Comparison of ENCODE assay signal across 1 cellular context in the genomic region with DNA sequence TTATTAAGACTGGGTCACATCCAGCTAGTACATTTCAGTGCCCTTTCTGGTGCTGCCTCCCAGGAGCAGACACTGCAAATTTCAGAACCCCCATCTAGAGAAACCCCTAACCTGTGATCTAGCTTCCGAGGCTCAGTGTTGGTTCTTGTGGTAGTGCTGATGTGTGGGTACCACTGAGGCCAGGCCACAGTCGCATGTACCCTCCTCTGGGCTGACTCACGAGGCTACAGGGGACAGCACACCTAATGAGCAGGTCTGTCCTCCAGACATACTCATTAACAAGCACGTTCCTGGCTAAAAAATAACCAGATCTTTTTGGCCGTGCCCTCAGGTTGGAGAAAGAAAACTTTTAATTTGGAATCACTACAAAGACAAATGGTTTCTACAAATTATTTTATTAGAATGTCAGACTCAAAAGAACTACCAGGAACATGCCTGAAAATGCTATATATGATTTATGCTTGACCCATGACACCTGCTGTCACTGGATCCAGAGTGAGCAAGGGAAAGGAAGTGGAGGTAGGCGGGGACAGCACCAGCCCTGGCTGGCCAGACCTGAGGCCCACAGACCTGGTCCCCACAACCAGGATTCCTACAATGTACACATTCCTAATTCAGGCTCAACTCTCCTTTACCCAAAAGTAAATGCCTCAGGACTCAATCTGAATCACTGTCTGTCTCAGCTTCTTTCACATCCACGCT.
TF ChIP-seq lines count a peak whose summit lies in the region.

No MANE protein-coding gene starts in this region.

TF ChIP-seq in GM23338, 12 proteins besides CTCF, POLR2A, EP300 and RAD21 (continued from another document):
- TF ChIP-seq, protein P1, sequence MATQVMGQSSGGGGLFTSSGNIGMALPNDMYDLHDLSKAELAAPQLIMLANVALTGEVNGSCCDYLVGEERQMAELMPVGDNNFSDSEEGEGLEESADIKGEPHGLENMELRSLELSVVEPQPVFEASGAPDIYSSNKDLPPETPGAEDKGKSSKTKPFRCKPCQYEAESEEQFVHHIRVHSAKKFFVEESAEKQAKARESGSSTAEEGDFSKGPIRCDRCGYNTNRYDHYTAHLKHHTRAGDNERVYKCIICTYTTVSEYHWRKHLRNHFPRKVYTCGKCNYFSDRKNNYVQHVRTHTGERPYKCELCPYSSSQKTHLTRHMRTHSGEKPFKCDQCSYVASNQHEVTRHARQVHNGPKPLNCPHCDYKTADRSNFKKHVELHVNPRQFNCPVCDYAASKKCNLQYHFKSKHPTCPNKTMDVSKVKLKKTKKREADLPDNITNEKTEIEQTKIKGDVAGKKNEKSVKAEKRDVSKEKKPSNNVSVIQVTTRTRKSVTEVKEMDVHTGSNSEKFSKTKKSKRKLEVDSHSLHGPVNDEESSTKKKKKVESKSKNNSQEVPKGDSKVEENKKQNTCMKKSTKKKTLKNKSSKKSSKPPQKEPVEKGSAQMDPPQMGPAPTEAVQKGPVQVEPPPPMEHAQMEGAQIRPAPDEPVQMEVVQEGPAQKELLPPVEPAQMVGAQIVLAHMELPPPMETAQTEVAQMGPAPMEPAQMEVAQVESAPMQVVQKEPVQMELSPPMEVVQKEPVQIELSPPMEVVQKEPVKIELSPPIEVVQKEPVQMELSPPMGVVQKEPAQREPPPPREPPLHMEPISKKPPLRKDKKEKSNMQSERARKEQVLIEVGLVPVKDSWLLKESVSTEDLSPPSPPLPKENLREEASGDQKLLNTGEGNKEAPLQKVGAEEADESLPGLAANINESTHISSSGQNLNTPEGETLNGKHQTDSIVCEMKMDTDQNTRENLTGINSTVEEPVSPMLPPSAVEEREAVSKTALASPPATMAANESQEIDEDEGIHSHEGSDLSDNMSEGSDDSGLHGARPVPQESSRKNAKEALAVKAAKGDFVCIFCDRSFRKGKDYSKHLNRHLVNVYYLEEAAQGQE (IDR thresholded peaks at IDR 0.05; ENCODE audit: unreplicated experiment) = no peak
- TF ChIP-seq JUNB (IDR thresholded peaks at IDR 0.05; ENCODE audit: unreplicated experiment) (no peak), ZNF331 (CRISPR knock-in tag; IDR thresholded peaks at IDR 0.05; ENCODE audit: low read depth) (no peak), NANOG (IDR thresholded peaks at IDR 0.05; ENCODE audit: borderline replicate concordance) (no peak), EZH2 (IDR thresholded peaks at IDR 0.05; ENCODE audit: low read depth, unreplicated experiment) (no peak), CREB1 (CRISPR knock-in tag; IDR thresholded peaks at IDR 0.05; ENCODE audit: low read depth) (no peak), ZNF114 (CRISPR knock-in tag; IDR thresholded peaks at IDR 0.05) (no peak), EZH2phosphoT487 (IDR thresholded peaks at IDR 0.05; ENCODE audit: unreplicated experiment) (no peak), POLR2AphosphoS5 (IDR thresholded peaks at IDR 0.05; ENCODE audit: low read depth) (no peak)
- TF ChIP-seq, protein P2, sequence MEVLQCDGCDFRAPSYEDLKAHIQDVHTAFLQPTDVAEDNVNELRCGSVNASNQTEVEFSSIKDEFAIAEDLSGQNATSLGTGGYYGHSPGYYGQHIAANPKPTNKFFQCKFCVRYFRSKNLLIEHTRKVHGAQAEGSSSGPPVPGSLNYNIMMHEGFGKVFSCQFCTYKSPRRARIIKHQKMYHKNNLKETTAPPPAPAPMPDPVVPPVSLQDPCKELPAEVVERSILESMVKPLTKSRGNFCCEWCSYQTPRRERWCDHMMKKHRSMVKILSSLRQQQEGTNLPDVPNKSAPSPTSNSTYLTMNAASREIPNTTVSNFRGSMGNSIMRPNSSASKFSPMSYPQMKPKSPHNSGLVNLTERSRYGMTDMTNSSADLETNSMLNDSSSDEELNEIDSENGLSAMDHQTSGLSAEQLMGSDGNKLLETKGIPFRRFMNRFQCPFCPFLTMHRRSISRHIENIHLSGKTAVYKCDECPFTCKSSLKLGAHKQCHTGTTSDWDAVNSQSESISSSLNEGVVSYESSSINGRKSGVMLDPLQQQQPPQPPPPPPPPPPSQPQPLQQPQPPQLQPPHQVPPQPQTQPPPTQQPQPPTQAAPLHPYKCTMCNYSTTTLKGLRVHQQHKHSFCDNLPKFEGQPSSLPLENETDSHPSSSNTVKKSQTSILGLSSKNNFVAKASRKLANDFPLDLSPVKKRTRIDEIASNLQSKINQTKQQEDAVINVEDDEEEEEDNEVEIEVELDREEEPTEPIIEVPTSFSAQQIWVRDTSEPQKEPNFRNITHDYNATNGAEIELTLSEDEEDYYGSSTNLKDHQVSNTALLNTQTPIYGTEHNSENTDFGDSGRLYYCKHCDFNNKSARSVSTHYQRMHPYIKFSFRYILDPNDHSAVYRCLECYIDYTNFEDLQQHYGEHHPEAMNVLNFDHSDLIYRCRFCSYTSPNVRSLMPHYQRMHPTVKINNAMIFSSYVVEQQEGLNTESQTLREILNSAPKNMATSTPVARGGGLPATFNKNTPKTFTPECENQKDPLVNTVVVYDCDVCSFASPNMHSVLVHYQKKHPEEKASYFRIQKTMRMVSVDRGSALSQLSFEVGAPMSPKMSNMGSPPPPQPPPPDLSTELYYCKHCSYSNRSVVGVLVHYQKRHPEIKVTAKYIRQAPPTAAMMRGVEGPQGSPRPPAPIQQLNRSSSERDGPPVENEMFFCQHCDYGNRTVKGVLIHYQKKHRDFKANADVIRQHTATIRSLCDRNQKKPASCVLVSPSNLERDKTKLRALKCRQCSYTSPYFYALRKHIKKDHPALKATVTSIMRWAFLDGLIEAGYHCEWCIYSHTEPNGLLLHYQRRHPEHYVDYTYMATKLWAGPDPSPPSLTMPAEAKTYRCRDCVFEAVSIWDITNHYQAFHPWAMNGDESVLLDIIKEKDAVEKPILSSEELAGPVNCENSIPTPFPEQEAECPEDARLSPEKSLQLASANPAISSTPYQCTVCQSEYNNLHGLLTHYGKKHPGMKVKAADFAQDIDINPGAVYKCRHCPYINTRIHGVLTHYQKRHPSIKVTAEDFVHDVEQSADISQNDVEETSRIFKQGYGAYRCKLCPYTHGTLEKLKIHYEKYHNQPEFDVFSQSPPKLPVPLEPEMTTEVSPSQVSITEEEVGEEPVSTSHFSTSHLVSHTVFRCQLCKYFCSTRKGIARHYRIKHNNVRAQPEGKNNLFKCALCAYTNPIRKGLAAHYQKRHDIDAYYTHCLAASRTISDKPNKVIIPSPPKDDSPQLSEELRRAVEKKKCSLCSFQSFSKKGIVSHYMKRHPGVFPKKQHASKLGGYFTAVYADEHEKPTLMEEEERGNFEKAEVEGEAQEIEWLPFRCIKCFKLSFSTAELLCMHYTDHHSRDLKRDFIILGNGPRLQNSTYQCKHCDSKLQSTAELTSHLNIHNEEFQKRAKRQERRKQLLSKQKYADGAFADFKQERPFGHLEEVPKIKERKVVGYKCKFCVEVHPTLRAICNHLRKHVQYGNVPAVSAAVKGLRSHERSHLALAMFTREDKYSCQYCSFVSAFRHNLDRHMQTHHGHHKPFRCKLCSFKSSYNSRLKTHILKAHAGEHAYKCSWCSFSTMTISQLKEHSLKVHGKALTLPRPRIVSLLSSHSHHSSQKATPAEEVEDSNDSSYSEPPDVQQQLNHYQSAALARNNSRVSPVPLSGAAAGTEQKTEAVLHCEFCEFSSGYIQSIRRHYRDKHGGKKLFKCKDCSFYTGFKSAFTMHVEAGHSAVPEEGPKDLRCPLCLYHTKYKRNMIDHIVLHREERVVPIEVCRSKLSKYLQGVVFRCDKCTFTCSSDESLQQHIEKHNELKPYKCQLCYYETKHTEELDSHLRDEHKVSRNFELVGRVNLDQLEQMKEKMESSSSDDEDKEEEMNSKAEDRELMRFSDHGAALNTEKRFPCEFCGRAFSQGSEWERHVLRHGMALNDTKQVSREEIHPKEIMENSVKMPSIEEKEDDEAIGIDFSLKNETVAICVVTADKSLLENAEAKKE (CRISPR knock-in tag; IDR thresholded peaks at IDR 0.05) = no peak
- TF ChIP-seq, protein P3, sequence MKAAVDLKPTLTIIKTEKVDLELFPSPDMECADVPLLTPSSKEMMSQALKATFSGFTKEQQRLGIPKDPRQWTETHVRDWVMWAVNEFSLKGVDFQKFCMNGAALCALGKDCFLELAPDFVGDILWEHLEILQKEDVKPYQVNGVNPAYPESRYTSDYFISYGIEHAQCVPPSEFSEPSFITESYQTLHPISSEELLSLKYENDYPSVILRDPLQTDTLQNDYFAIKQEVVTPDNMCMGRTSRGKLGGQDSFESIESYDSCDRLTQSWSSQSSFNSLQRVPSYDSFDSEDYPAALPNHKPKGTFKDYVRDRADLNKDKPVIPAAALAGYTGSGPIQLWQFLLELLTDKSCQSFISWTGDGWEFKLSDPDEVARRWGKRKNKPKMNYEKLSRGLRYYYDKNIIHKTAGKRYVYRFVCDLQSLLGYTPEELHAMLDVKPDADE (IDR thresholded peaks at IDR 0.05) = no peak
